13 cellular contexts compared by ENCODE assay signal in the genomic region with DNA sequence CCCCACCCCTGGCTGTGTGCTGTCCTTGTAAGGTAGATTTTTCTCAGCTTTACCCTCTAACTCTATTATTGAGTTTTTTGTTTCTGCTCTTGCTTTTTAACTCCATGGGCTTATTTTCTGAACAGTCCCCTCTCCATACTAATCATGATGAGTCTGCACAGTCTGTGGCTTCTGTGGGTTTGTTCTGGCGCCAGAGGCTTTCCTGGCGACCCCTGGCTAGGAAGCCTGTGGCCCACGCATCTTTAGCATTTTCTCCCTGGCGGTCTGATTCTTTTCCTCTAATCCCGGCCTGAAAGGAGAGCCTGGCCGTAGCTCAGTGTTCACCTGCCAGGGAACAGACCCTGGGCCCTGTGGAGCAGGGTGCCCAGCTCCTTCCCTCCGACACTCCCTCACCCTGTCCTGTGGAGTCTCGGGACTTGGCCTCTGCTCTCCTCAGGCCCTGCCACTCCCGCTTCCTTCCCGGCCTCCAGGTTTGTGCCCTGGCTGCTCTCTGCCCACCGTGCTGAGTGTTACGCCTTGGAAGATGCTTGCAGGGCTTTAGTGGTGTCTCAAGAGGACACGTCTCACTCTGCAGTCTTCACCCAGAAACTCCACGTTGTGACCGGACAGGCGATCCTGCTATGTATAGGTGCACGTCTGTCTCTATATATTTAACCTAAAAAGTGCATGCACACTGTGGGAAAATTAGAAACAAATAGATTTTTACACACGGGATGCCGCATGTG. TPM values are rescaled to one million over a fixed set of nuclear protein-coding genes. Genes with fewer than 3 reads are reported as not detected.
DNase-seq lines count a peak whose midpoint lies in the region; ATAC-seq and TF ChIP-seq lines count a peak whose summit lies in the region.
"Had no signal": no experiment of that assay in that cellular context is flagged by ENCODE, and none has a peak within 500 bp of the region (broad histone marks: within the 10 kb centered on the region; RNA-seq: fewer than 3 reads in every experiment).

No MANE protein-coding gene starts in this region.

- no peak for TF ChIP-seq POLR2A in gastrocnemius medialis (IDR thresholded peaks at IDR 0.05)

- ATAC-seq in gastrocnemius medialis = no peak

- intact Hi-C loops in Caco-2 (cut with micrococcal nuclease; ENCODE audit: unreplicated experiment) (no loop called here), posterior vena cava (cut with DNase I) (loop anchor here in 1 of 2 donors (5.0 kb wide), 1 partner anchor 1563 kb away; no protein-coding TSS in a partner anchor), gastrocnemius medialis (cut with DNase I; ENCODE audit: low total_unique reads) (no loop called here)

- H3K4me1 Mint-ChIP-seq in Caco-2 (ENCODE audit: low read depth, unreplicated experiment) = no peaks in the 10 kb centered on the region

- DNase-seq in Caco-2 (peak in 1 of 2 experiments; percentile 26), MG63 (peak; percentile 49), dermis blood vessel endothelial cell (peak; percentile 14), posterior vena cava (ENCODE audit: low spot score) (peak; percentile 55), gastrocnemius medialis (no peak), putamen (ENCODE audit: low spot score) (no peak)
- no peak for DNase-seq in stimulated activated CD4-positive, alpha-beta T cell treated with anti-CD3 and anti-CD28 coated beads, Interleukin-4, amount 100 ng/mL, for 1 hour
- DNase-seq in stimulated activated CD8-positive, alpha-beta memory T cell treated with anti-CD3 and anti-CD28 coated beads, Interleukin-4, amount 100 ng/mL, for 48 hours = no peak
- DNase-seq: activated CD4-positive, CD25-positive, alpha-beta regulatory T cell; activated T-cell treated with anti-CD3 and anti-CD28 coated beads, Interleukin-2, amount 50 U/mL, for 24 hours; erythroblast; NCI-H1436; retina had no signal

- no peaks in the 10 kb centered on the region for H3K27me3 ChIP-seq in Caco-2 (replicated peaks; ENCODE audit: control insufficient read depth, insufficient read depth, low read length)
- H3K27me3 ChIP-seq in MG63 = no peaks in the 10 kb centered on the region
- peaks cover 0 to 10% (median 7%) of the 10 kb centered on the region in 3 donors for H3K27me3 ChIP-seq in gastrocnemius medialis

- H3K4me1 ChIP-seq in Caco-2 (no peaks in the 10 kb centered on the region), gastrocnemius medialis (no peaks in the 10 kb centered on the region)

- H3K9me3 ChIP-seq in Caco-2 = no peaks in the 10 kb centered on the region
- H3K9me3 ChIP-seq in MG63 = no peaks in the 10 kb centered on the region
- no peaks in the 10 kb centered on the region for H3K9me3 ChIP-seq in gastrocnemius medialis

- no peak for TF ChIP-seq CTCF in Caco-2 (IDR thresholded peaks at IDR 0.05; ENCODE audit: insufficient read depth in 1 of 2, low read depth in 1 of 2, low read length in 1 of 2, severe bottlenecking in 1 of 2, unreplicated experiment in 1 of 2)
- no peak for TF ChIP-seq CTCF in gastrocnemius medialis (IDR thresholded peaks at IDR 0.05 in 4 of 5, conservative IDR thresholded peaks at IDR 0.05 in 1 of 5)

- POLR2A ChIA-PET in Caco-2 (lab: Charles Lee) = no interaction called here

- H3K27ac Mint-ChIP-seq in Caco-2 (ENCODE audit: unreplicated experiment) = peak overlapping the region; percentile 45
- H3K27ac Mint-ChIP-seq: activated T-cell treated with anti-CD3 and anti-CD28 coated beads, Interleukin-2, amount 50 U/mL, for 24 hours had no signal

- CTCF ChIA-PET in Caco-2 (lab: Charles Lee) = no interaction called here

- no peaks in the 10 kb centered on the region for H3K9me3 Mint-ChIP-seq in Caco-2 (ENCODE audit: unreplicated experiment)
- H3K9me3 Mint-ChIP-seq: activated T-cell treated with anti-CD3 and anti-CD28 coated beads, Interleukin-2, amount 50 U/mL, for 24 hours had no signal

- no peak overlapping the region for H3K27ac ChIP-seq in gastrocnemius medialis

- H3K4me3 ChIP-seq in Caco-2 (ENCODE audit: low read depth, low read length) (no peak overlapping the region), MG63 (no peak overlapping the region), gastrocnemius medialis (no peak overlapping the region)

- BruUV-seq in Caco-2 (replicated peaks; lab: Mats Ljungman, UMichigan) = no TSS peak

- H3K36me3 ChIP-seq in Caco-2 (ENCODE audit: control insufficient read depth, insufficient read depth, low read length) (no peaks in the 10 kb centered on the region; the same call in 1 of the 2 replicates), MG63 (no peaks in the 10 kb centered on the region), gastrocnemius medialis (no peaks in the 10 kb centered on the region)

- in situ Hi-C loops in gastrocnemius medialis (cut with MboI; ENCODE audit: low sequenced_read_pairs in 4 of 4) = no loop called here

- H3K36me3 Mint-ChIP-seq in Caco-2 (ENCODE audit: insufficient read depth, unreplicated experiment) = peaks cover 59% of the 10 kb centered on the region

- no peaks in the 10 kb centered on the region for H3K27me3 Mint-ChIP-seq in Caco-2 (ENCODE audit: insufficient read depth, unreplicated experiment)

- no peak overlapping the region for H3K4me3 Mint-ChIP-seq in Caco-2 (ENCODE audit: unreplicated experiment)
- H3K4me3 Mint-ChIP-seq: activated T-cell treated with anti-CD3 and anti-CD28 coated beads, Interleukin-2, amount 50 U/mL, for 24 hours had no signal

RNA-seq across cellular contexts. Expression of a gene that starts 31.7 kb away (rescaled TPM):
- total RNA-seq in Caco-2 (2022) (not detected in 2 replicates), dermis blood vessel endothelial cell (not detected in 2 replicates), posterior vena cava (not detected), gastrocnemius medialis (10 to 100 TPM; 11.6 to 39.0 (median 27.2) TPM)
- total RNA-seq in MG63 (2014; rRNA removed; shearing (Covaris generic); ENCODE audit: low replicate concordance) = not detected in 2 replicates

RNA-seq across cellular contexts. Expression of a gene that starts 58.3 kb away (rescaled TPM):
- total RNA-seq in Caco-2 (2022) = 10.5 TPM in 2 replicates
- 2.9 and 3.4 TPM in 2 replicates for total RNA-seq in MG63 (2014; rRNA removed; shearing (Covaris generic); ENCODE audit: low replicate concordance)
- total RNA-seq in dermis blood vessel endothelial cell = 5.6 and 6.7 TPM in 2 replicates
- total RNA-seq in posterior vena cava = 1 to 10 TPM; 5.8 to 6.9 TPM
- total RNA-seq in gastrocnemius medialis = 10 to 100 TPM in 1 of 4 donors, 1 to 10 TPM in 3; 5.7 to 11.1 (median 7.8) TPM

RNA-seq across cellular contexts. Expression of a gene that starts 58.5 kb away (rescaled TPM):
- 140 and 157 TPM in 2 replicates for total RNA-seq in Caco-2 (2022)
- total RNA-seq in MG63 (2014; rRNA removed; shearing (Covaris generic); ENCODE audit: low replicate concordance) = 101 and 128 TPM in 2 replicates
- total RNA-seq in dermis blood vessel endothelial cell = 123 and 196 TPM in 2 replicates
- total RNA-seq in posterior vena cava = 10 to 100 TPM; 75.2 to 80.7 TPM
- 100 to 1,000 TPM; 146 to 277 (median 207) TPM for total RNA-seq in gastrocnemius medialis

Comparison
In these comparisons a context has a peak if more than half of its experiments do, and no peak if none do; other contexts are left out.
1. DNase-seq: peak in MG63 (single experiment), dermis blood vessel endothelial cell (single experiment) and posterior vena cava (single experiment); none in gastrocnemius medialis (0 of 2), stimulated activated CD4-positive, alpha-beta T cell treated with anti-CD3 and anti-CD28 coated beads, Interleukin-4, amount 100 ng/mL, for 1 hour (single experiment), putamen (single experiment) and stimulated activated CD8-positive, alpha-beta memory T cell treated with anti-CD3 and anti-CD28 coated beads, Interleukin-4, amount 100 ng/mL, for 48 hours (single experiment).
2. RNA of a gene that starts 31.7 kb away (total RNA-seq): 11.6 to 39.0 TPM in gastrocnemius medialis; not detected in Caco-2, not detected in MG63, not detected in dermis blood vessel endothelial cell and not detected in posterior vena cava; every median in the first group is over 10 times any median in the second.